Comparison of ENCODE assay signal across 10 cellular contexts in genomic region chr1:110872745-110873435, GRCh38. TPM values are rescaled to one million over a fixed set of nuclear protein-coding genes. Genes with fewer than 3 reads are reported as not detected.
DNase-seq lines count a peak whose midpoint lies in the region; ATAC-seq and TF ChIP-seq lines count a peak whose summit lies in the region.
"Had no signal": no experiment of that assay in that cellular context is flagged by ENCODE, and none has a peak within 500 bp of the region (broad histone marks: within the 10 kb centered on the region; RNA-seq: fewer than 3 reads in every experiment).

Gene CD53, plus strand, starts transcription at chr1:110873148. Its CDS starts 18,261 bp downstream, at chr1:110891409.

- peak; percentile 31 to 86 (median 68) for TF ChIP-seq POLR2A in spleen (IDR thresholded peaks at IDR 0.05)

- TF ChIP-seq CTCF in spleen (IDR thresholded peaks at IDR 0.05 in 8 of 11, conservative IDR thresholded peaks at IDR 0.05 in 3 of 11): no peak

- 15 to 30% (median 21%) methylated on average over 9 of the region's 9 CpGs for WGBS in spleen, 5 donors

- ATAC-seq in HG03064 (IDR thresholded peaks at IDR 0.05; ENCODE audit: low read depth, unreplicated experiment): peak; percentile 42

- peaks cover 0 to 11% (median 6%) of the 10 kb centered on the region in 8 donors for H3K9me3 ChIP-seq in spleen

- peaks cover 0 to 46% (median 37%) of the 10 kb centered on the region in 6 donors for H3K4me1 ChIP-seq in spleen

- intact Hi-C loops in spleen (cut with DNase I; ENCODE audit: low total_unique reads): no loop called here

- peak within 1 kb of the TSS; percentile 83 to 97 (median 94) for H3K27ac ChIP-seq in spleen
- H3K27ac ChIP-seq: 22Rv1 had no signal

- peak; percentile 18 for DNase-seq in NK-92 treated with Interleukin-12 subunit alpha and Interleukin-12 subunit beta, amount 100 ng/mL, for 24 hours (lab: John Stamatoyannopoulos, UW)
- no peak for DNase-seq in NK-92 (lab: John Stamatoyannopoulos, UW; ENCODE audit: unreplicated experiment)
- peak; percentile 46 for DNase-seq in T-helper 22 cell (ENCODE audit: low read depth)
- DNase-seq in effector CD8-positive, alpha-beta T cell (lab: John Stamatoyannopoulos, UW): peak; percentile 43
- DNase-seq in spleen: no peak
- no peak for DNase-seq in COLO829 (ENCODE audit: low spot score)
- no peak for DNase-seq in T1000 (lab: John Stamatoyannopoulos, UW)

- H3K36me3 ChIP-seq in spleen: peaks cover 0 to 22% (median 0%) of the 10 kb centered on the region in 6 donors

- no peaks in the 10 kb centered on the region for H3K27me3 ChIP-seq in spleen (replicated peaks in 1 of 7)

- peak within 1 kb of the TSS; percentile 63 to 92 (median 74) for H3K4me3 ChIP-seq in spleen

RNA-seq across cellular contexts. Expression of gene CD53, which starts in this region (rescaled TPM):
- total RNA-seq in spleen: 100 to 1,000 TPM; 352 to 651 (median 468) TPM
- 100 to 1,000 TPM; 369 to 521 (median 457) TPM for polyA plus RNA-seq in spleen
- total RNA-seq: myocyte had no signal

Comparison
In these comparisons a context has a peak if more than half of its experiments do, and no peak if none do; other contexts are left out.
1. DNase-seq: peak in NK-92 treated with Interleukin-12 subunit alpha and Interleukin-12 subunit beta, amount 100 ng/mL, for 24 hours (single experiment), T-helper 22 cell (single experiment) and effector CD8-positive, alpha-beta T cell (single experiment); none in NK-92 (single experiment), spleen (single experiment), COLO829 (single experiment) and T1000 (single experiment).